Comparison of ENCODE assay signal across 19 cellular contexts in genomic region chr7:68800316-68800715, GRCh38.
DNase-seq lines count a peak whose midpoint lies in the region; ATAC-seq, FAIRE-seq and TF ChIP-seq lines count a peak whose summit lies in the region.
"Had no signal": no experiment of that assay in that cellular context is flagged by ENCODE, and none has a peak within 500 bp of the region (broad histone marks: within the 10 kb centered on the region; RNA-seq: fewer than 3 reads in every experiment).

No MANE protein-coding gene starts in this region.

- H3K9me3 Mint-ChIP-seq in natural killer cell treated with Interleukin-12 subunit alpha and Interleukin-12 subunit beta and Interleukin-15 and Interleukin-18, amount 100 ng/mL, for 72 hours: no peaks in the 10 kb centered on the region

- H4K8ac ChIP-seq in trophoblast cell (ENCODE audit: low read depth, low read length): no peak overlapping the region

- H3K27me3 Mint-ChIP-seq in natural killer cell treated with Interleukin-12 subunit alpha and Interleukin-12 subunit beta and Interleukin-15 and Interleukin-18, amount 100 ng/mL, for 72 hours: no peaks in the 10 kb centered on the region

- WGBS in trophoblast cell (ENCODE audit: extremely low coverage, insufficient coverage, insufficient read length): no CpG with 5 or more reads among the region's 4 CpGs

- H2AK5ac ChIP-seq in trophoblast cell (ENCODE audit: low read length): no peak overlapping the region

- no peak overlapping the region for H3K23ac ChIP-seq in trophoblast cell (ENCODE audit: low read length)

- DNase-seq in Caki2 (ENCODE audit: low read depth) (peak; percentile 54), RCC 7860 (ENCODE audit: low spot score) (peak; percentile 75), glomerular visceral epithelial cell (ENCODE audit: extremely low spot score) (peak; percentile 15), trophoblast cell (no peak), left ventricle myocardium inferior (no peak), KBM-7 (no peak)
- DNase-seq in natural killer cell treated with Interleukin-12 subunit alpha and Interleukin-12 subunit beta and Interleukin-15 and Interleukin-18, amount 100 ng/mL, for 72 hours (ENCODE audit: low spot score): no peak
- DNase-seq in effector memory CD4-positive, alpha-beta T cell: no peak
- DNase-seq: DMS 273 treated with DMSO at 0.1 percent for 48 hours; NCI-H1048; NCI-H2107; NCI-H2227 treated with DMSO at 0.1 percent for 48 hours; NCI-H526; NK-92 treated with Interleukin-12 subunit alpha and Interleukin-12 subunit beta, amount 100 ng/mL, for 24 hours; RPMI8226 had no signal

- peak overlapping the region; percentile 18 for H2BK120ac ChIP-seq in trophoblast cell (ENCODE audit: insufficient read depth, low read length, poor library complexity)

- H3K36me3 ChIP-seq in trophoblast cell (ENCODE audit: control insufficient read depth in 1 of 2, insufficient read depth in 2 of 2, low read length in 2 of 2) (no peaks in the 10 kb centered on the region), left ventricle myocardium inferior (no peaks in the 10 kb centered on the region)
- no peaks in the 10 kb centered on the region for H3K36me3 ChIP-seq in effector memory CD4-positive, alpha-beta T cell (ENCODE audit: control insufficient read depth, insufficient read depth, low read length)

- peaks cover 14% of the 10 kb centered on the region for H3K79me1 ChIP-seq in trophoblast cell (ENCODE audit: low read length)

- intact Hi-C loops in left ventricle myocardium inferior (cut with micrococcal nuclease): no loop called here

- no peaks in the 10 kb centered on the region for H3K9me3 ChIP-seq in trophoblast cell (ENCODE audit: insufficient read depth, low read depth, low read length)
- no peaks in the 10 kb centered on the region for H3K9me3 ChIP-seq in left ventricle myocardium inferior (replicated peaks)
- no peaks in the 10 kb centered on the region for H3K9me3 ChIP-seq in effector memory CD4-positive, alpha-beta T cell (ENCODE audit: control insufficient read depth, low read length)

- H3K79me2 ChIP-seq in trophoblast cell (ENCODE audit: control insufficient read depth, insufficient read depth, low read length, poor library complexity): no peaks in the 10 kb centered on the region

- H3K18ac ChIP-seq in trophoblast cell (ENCODE audit: low read length): no peak overlapping the region

- H3K27ac ChIP-seq in trophoblast cell (ENCODE audit: low read depth, low read length): no peak overlapping the region
- H3K27ac ChIP-seq in left ventricle myocardium inferior (replicated peaks): no peak overlapping the region
- H3K27ac ChIP-seq in effector memory CD4-positive, alpha-beta T cell (ENCODE audit: insufficient read depth, low read length, poor library complexity, severe bottlenecking): no peak overlapping the region
- H3K27ac ChIP-seq: C4-2B had no signal

- no peak overlapping the region for H3K27ac Mint-ChIP-seq in natural killer cell treated with Interleukin-12 subunit alpha and Interleukin-12 subunit beta and Interleukin-15 and Interleukin-18, amount 100 ng/mL, for 72 hours
- H3K27ac Mint-ChIP-seq: GM23338 had no signal

- no peak overlapping the region for H3K4me3 ChIP-seq in trophoblast cell (ENCODE audit: low read depth, low read length)
- H3K4me3 ChIP-seq in left ventricle myocardium inferior: no peak overlapping the region
- H3K4me3 ChIP-seq in effector memory CD4-positive, alpha-beta T cell (ENCODE audit: insufficient read depth, low read depth, low read length, poor library complexity, severe bottlenecking): no peak overlapping the region
- H3K4me3 ChIP-seq: GM23338, K562 had no signal

- H3K4ac ChIP-seq in trophoblast cell (ENCODE audit: low read depth, low read length): no peak overlapping the region

- no peak overlapping the region for H3K4me2 ChIP-seq in trophoblast cell (ENCODE audit: low read length)
- H3K4me2 ChIP-seq: GM23338 had no signal

- in situ Hi-C loops in Caki2 (cut with HindIII; ENCODE audit: low pct_unique_long_range_greater_than_20kb, low sequenced_read_pairs): no loop called here
- in situ Hi-C loops in KBM-7 (cut with MboI; ENCODE audit: low pct_unique_long_range_greater_than_20kb, low sequenced_read_pairs): no loop called here

- no peaks in the 10 kb centered on the region for H3K4me1 Mint-ChIP-seq in natural killer cell treated with Interleukin-12 subunit alpha and Interleukin-12 subunit beta and Interleukin-15 and Interleukin-18, amount 100 ng/mL, for 72 hours (ENCODE audit: low read depth in 2 of 2)
- H3K4me1 Mint-ChIP-seq: GM23338 had no signal

- TF ChIP-seq CTCF in left ventricle myocardium inferior (IDR thresholded peaks at IDR 0.05; ENCODE audit: borderline replicate concordance): no peak

- no peak overlapping the region for H3K14ac ChIP-seq in trophoblast cell (ENCODE audit: low read length)

- H3K4me3 Mint-ChIP-seq in natural killer cell treated with Interleukin-12 subunit alpha and Interleukin-12 subunit beta and Interleukin-15 and Interleukin-18, amount 100 ng/mL, for 72 hours: no peak overlapping the region
- H3K4me3 Mint-ChIP-seq: GM23338 had no signal

- no peak overlapping the region for H2BK12ac ChIP-seq in trophoblast cell (ENCODE audit: low read length)

- peak; percentile 52 for FAIRE-seq in RCC 7860 (lab: Jason Lieb, UNC)
- FAIRE-seq: GM12892, K562 had no signal

- no peak overlapping the region for H2BK5ac ChIP-seq in trophoblast cell (ENCODE audit: low read depth, low read length, poor library complexity)

- H2AFZ ChIP-seq in trophoblast cell (ENCODE audit: insufficient read depth, low read length, poor library complexity): no peak overlapping the region
- H2AFZ ChIP-seq: GM23338 had no signal

- peak overlapping the region; percentile 20 for H4K91ac ChIP-seq in trophoblast cell (ENCODE audit: low read depth, low read length)

- H3K36me3 Mint-ChIP-seq in natural killer cell treated with Interleukin-12 subunit alpha and Interleukin-12 subunit beta and Interleukin-15 and Interleukin-18, amount 100 ng/mL, for 72 hours: no peaks in the 10 kb centered on the region

- H3K27me3 ChIP-seq in trophoblast cell (ENCODE audit: insufficient read depth, low read length) (no peaks in the 10 kb centered on the region), left ventricle myocardium inferior (ENCODE audit: low read depth) (peaks cover 8% of the 10 kb centered on the region)
- no peaks in the 10 kb centered on the region for H3K27me3 ChIP-seq in effector memory CD4-positive, alpha-beta T cell (replicated peaks; ENCODE audit: control insufficient read depth, insufficient read depth, low read length, poor library complexity, severe bottlenecking)

- no peak for ATAC-seq in natural killer cell treated with Interleukin-12 subunit alpha and Interleukin-12 subunit beta and Interleukin-15 and Interleukin-18, amount 100 ng/mL, for 72 hours
- ATAC-seq: GM23338, K562 had no signal

- no peak overlapping the region for H4K12ac ChIP-seq in trophoblast cell (ENCODE audit: low read depth, low read length)

- H3K4me1 ChIP-seq in trophoblast cell (ENCODE audit: control insufficient read depth in 1 of 2, insufficient read depth in 2 of 2, low read length in 2 of 2) (peaks cover 13 to 15% of the 10 kb centered on the region in 2 experiments), left ventricle myocardium inferior (no peaks in the 10 kb centered on the region)
- H3K4me1 ChIP-seq in effector memory CD4-positive, alpha-beta T cell (ENCODE audit: control insufficient read depth, insufficient read depth, low read length, poor library complexity, severe bottlenecking): no peaks in the 10 kb centered on the region

- no peak overlapping the region for H3K9ac ChIP-seq in trophoblast cell (ENCODE audit: low read length)

Comparison
In these comparisons a context has a peak if more than half of its experiments do, and no peak if none do; other contexts are left out.
1. DNase-seq: peak in Caki2 (single experiment), RCC 7860 (single experiment) and glomerular visceral epithelial cell (single experiment); none in trophoblast cell (0 of 2), natural killer cell treated with Interleukin-12 subunit alpha and Interleukin-12 subunit beta and Interleukin-15 and Interleukin-18, amount 100 ng/mL, for 72 hours (single experiment), left ventricle myocardium inferior (single experiment), KBM-7 (single experiment) and effector memory CD4-positive, alpha-beta T cell (0 of 3).